ENCODE assay signal across 8 cellular contexts in the genomic region with DNA sequence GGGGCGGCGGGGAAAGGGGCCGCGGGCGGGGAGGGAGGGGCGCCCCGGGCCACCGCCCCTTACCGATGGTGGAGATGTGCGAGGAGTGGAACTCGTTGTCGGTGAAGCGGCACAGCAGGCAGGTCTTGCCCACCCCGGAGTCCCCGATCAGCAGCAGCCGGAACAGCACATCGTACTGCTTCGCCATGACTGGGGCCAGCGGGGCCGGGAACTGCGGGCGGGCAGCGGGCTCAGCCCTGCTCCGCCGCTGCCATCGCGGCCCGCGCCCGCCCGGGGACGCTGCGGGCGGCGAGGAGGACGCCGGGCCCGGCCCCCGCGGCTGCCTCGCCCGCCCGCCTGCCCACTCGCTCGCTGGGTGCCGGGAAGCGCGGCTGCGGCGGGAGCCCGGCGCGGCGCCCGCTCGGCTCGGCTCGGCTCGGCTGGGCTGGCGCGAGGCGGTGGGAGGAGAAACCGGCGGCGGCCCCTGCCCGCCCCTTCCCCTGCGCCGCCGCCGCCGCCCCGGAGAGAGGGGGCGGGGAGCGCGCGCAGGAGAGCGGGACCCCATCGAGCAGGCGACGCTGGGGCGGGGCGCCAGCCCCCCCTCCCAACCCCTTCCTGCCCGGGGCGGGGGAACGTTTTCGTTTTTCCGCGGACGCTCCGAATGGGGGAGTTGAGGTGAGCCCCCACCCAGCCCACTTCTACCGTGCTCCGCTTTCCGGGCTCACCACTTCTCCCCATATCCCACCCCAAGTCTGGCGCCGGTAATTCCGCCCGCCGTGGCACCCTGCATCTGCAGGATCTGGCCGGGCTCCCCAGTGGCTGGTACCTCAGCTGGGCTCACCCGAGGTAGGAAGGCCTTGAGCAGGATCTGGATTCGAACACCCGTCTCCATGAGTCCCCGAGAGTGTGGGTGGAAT. TPM values are rescaled to one million over a fixed set of nuclear protein-coding genes. Genes with fewer than 3 reads are reported as not detected.
DNase-seq lines count a peak whose midpoint lies in the region; ATAC-seq and TF ChIP-seq lines count a peak whose summit lies in the region.

TSS of gene RAB15 (minus strand) at position 447 of the 896 bp plus-strand sequence. CDS start at position 187, 260 bp downstream.

- H3K27me3 ChIP-seq in breast epithelium, result no peaks in the 10 kb centered on the region

- H3K9me3 ChIP-seq in breast epithelium, result no peaks in the 10 kb centered on the region

- DNase-seq in Daoy (ENCODE audit: low read depth), result peak; percentile 60
- DNase-seq in breast epithelium (ENCODE audit: low spot score in 2 of 2), result peak in 1 of 2 donors; percentile 48
- DNase-seq in iris pigment epithelial cell (ENCODE audit: low read depth), result peak; percentile 16
- peak; percentile 37 for DNase-seq in stimulated activated CD4-positive, alpha-beta T cell treated with anti-CD3 and anti-CD28 coated beads, Interleukin-12 subunit alpha, Interleukin-12 subunit beta, amount 100 ng/mL, for 4 hours
- no peak for DNase-seq in COLO829 (ENCODE audit: low spot score)

- ATAC-seq in HG02981 (IDR thresholded peaks at IDR 0.05; ENCODE audit: unreplicated experiment) (peak; percentile 39), GM21528 (IDR thresholded peaks at IDR 0.05; ENCODE audit: low FRiP score, unreplicated experiment) (no peak)

- intact Hi-C loops in breast epithelium (cut with DNase I; ENCODE audit: low total_unique reads), result no loop called here

- peak within 1 kb of the TSS; percentile 59 to 80 for H3K27ac ChIP-seq in breast epithelium

- H3K27me3 Mint-ChIP-seq in T-helper 1 cell treated with Interleukin-12 subunit alpha and Interleukin-12 subunit beta and Interleukin-4 antibody, amounts not matched to agents 30 μg/mL and 1 μg/mL, for 36 hours (ENCODE audit: low read depth), result peaks cover 21% of the 10 kb centered on the region

- peaks cover 0 to 13% of the 10 kb centered on the region in 2 donors for H3K4me1 ChIP-seq in breast epithelium

- no peak for TF ChIP-seq CTCF in breast epithelium (IDR thresholded peaks at IDR 0.05)

- H3K36me3 Mint-ChIP-seq in T-helper 1 cell treated with Interleukin-12 subunit alpha and Interleukin-12 subunit beta and Interleukin-4 antibody, amounts not matched to agents 30 μg/mL and 1 μg/mL, for 36 hours (ENCODE audit: low read depth), result no peaks in the 10 kb centered on the region

- H3K36me3 ChIP-seq in breast epithelium, result no peaks in the 10 kb centered on the region

- H3K27ac Mint-ChIP-seq in T-helper 1 cell treated with Interleukin-12 subunit alpha and Interleukin-12 subunit beta and Interleukin-4 antibody, amounts not matched to agents 30 μg/mL and 1 μg/mL, for 36 hours, result peak within 1 kb of the TSS; percentile 36

- H3K4me3 Mint-ChIP-seq in T-helper 1 cell treated with Interleukin-12 subunit alpha and Interleukin-12 subunit beta and Interleukin-4 antibody, amounts not matched to agents 30 μg/mL and 1 μg/mL, for 36 hours, result peak within 1 kb of the TSS; percentile 79

- peaks cover 2% of the 10 kb centered on the region for H3K4me1 Mint-ChIP-seq in T-helper 1 cell treated with Interleukin-12 subunit alpha and Interleukin-12 subunit beta and Interleukin-4 antibody, amounts not matched to agents 30 μg/mL and 1 μg/mL, for 36 hours (ENCODE audit: low read depth)

- no peak for TF ChIP-seq POLR2A in breast epithelium (IDR thresholded peaks at IDR 0.05)

- H3K4me3 ChIP-seq in breast epithelium, result peak within 1 kb of the TSS; percentile 62 to 83 (median 77)

- no peaks in the 10 kb centered on the region for H3K9me3 Mint-ChIP-seq in T-helper 1 cell treated with Interleukin-12 subunit alpha and Interleukin-12 subunit beta and Interleukin-4 antibody, amounts not matched to agents 30 μg/mL and 1 μg/mL, for 36 hours

RNA-seq across cellular contexts. Expression of gene RAB15, which starts in this region (rescaled TPM):
- total RNA-seq in Daoy (2014; rRNA removed; shearing (Covaris generic)), result 9.9 and 13.8 TPM in 2 replicates
- total RNA-seq in breast epithelium, result 10 to 100 TPM in 2 of 3 donors, 1 to 10 TPM in 1; 1.3 to 24.0 (median 17.7) TPM
